ENCODE assay signal across 9 cellular contexts in genomic region chr17:64343833-64344637, GRCh38. TPM values are rescaled to one million over a fixed set of nuclear protein-coding genes. Genes with fewer than 3 reads are reported as not detected.
DNase-seq lines count a peak whose midpoint lies in the region; ATAC-seq and TF ChIP-seq lines count a peak whose summit lies in the region.
"Had no signal": no experiment of that assay in that cellular context is flagged by ENCODE, and none has a peak within 500 bp of the region (broad histone marks: within the 10 kb centered on the region; RNA-seq: fewer than 3 reads in every experiment).

No MANE protein-coding gene starts in this region.

- no peak for ATAC-seq in HG02642 (IDR thresholded peaks at IDR 0.05; ENCODE audit: poor library complexity, unreplicated experiment)

- POLR2A ChIA-PET in activated CD4-positive, alpha-beta memory T cell treated with anti-CD3 and anti-CD28 coated beads for 36 hours (lab: Charles Lee), result no interaction called here
- POLR2A ChIA-PET in activated CD4-positive, alpha-beta memory T cell treated with anti-CD3 and anti-CD28 coated beads, Interleukin-2, amount 10 ng/mL, durations not matched to agents 7 days and 5 days (lab: Charles Lee), result no interaction called here

- no peaks in the 10 kb centered on the region for H3K27me3 ChIP-seq in transverse colon
- H3K27me3 ChIP-seq: BLaER1 had no signal

- peak; percentile 48 for DNase-seq in activated CD4-positive, alpha-beta memory T cell treated with anti-CD3 and anti-CD28 coated beads for 36 hours
- no peak for DNase-seq in activated CD4-positive, alpha-beta memory T cell treated with anti-CD3 and anti-CD28 coated beads, Interleukin-2, amount 10 ng/mL, durations not matched to agents 7 days and 5 days
- DNase-seq in RPMI7951 (ENCODE audit: low read depth), result peak; percentile 99
- DNase-seq in dermis blood vessel endothelial cell, result peak; percentile 99
- DNase-seq in lung microvascular endothelial cell (ENCODE audit: low read depth in 2 of 2), result peak; percentile 96 to 99
- DNase-seq in transverse colon, result peak; percentile 55
- no peak for DNase-seq in OCI-M2 (lab: John Stamatoyannopoulos, UW; ENCODE audit: unreplicated experiment)

- 44% methylated on average over 11 of the region's 11 CpGs; no CpG with 5 or more reads in 1 of the 2 donors for WGBS in transverse colon (ENCODE audit: low coverage in 1 of 2), 2 donors

- CTCF ChIA-PET in activated CD4-positive, alpha-beta memory T cell treated with anti-CD3 and anti-CD28 coated beads for 36 hours (lab: Charles Lee), result interaction anchor here (0.6 to 1.8 kb wide), 6 partner anchors 26 to 305 kb away, joined by 3 to 13 read pairs (median 4); no protein-coding TSS in a partner anchor
- CTCF ChIA-PET in activated CD4-positive, alpha-beta memory T cell treated with anti-CD3 and anti-CD28 coated beads, Interleukin-2, amount 10 ng/mL, durations not matched to agents 7 days and 5 days (lab: Charles Lee), result no interaction called here

- no peaks in the 10 kb centered on the region for H3K9me3 ChIP-seq in transverse colon
- H3K9me3 ChIP-seq: BLaER1 had no signal

- no peak overlapping the region for H3K4me3 ChIP-seq in transverse colon
- H3K4me3 ChIP-seq: BLaER1 had no signal

- TF ChIP-seq POLR2A in transverse colon (IDR thresholded peaks at IDR 0.05), result no peak

- peak overlapping the region; percentile 1 for H3K27ac Mint-ChIP-seq in activated CD4-positive, alpha-beta memory T cell treated with anti-CD3 and anti-CD28 coated beads for 36 hours
- H3K27ac Mint-ChIP-seq in activated CD4-positive, alpha-beta memory T cell treated with anti-CD3 and anti-CD28 coated beads, Interleukin-2, amount 10 ng/mL, durations not matched to agents 7 days and 5 days, result no peak overlapping the region

- H3K4me1 Mint-ChIP-seq in activated CD4-positive, alpha-beta memory T cell treated with anti-CD3 and anti-CD28 coated beads for 36 hours (ENCODE audit: low read depth), result peaks cover 24% of the 10 kb centered on the region
- peaks cover 12% of the 10 kb centered on the region for H3K4me1 Mint-ChIP-seq in activated CD4-positive, alpha-beta memory T cell treated with anti-CD3 and anti-CD28 coated beads, Interleukin-2, amount 10 ng/mL, durations not matched to agents 7 days and 5 days

- TF ChIP-seq EP300 in transverse colon (IDR thresholded peaks at IDR 0.05; ENCODE audit: low read depth), result no peak

- TF ChIP-seq CTCF in transverse colon (IDR thresholded peaks at IDR 0.05), result no peak

- peak overlapping the region; percentile 30 to 75 (median 52) for H3K27ac ChIP-seq in transverse colon
- H3K27ac ChIP-seq: BLaER1 had no signal

- no peaks in the 10 kb centered on the region for H3K27me3 Mint-ChIP-seq in activated CD4-positive, alpha-beta memory T cell treated with anti-CD3 and anti-CD28 coated beads for 36 hours
- H3K27me3 Mint-ChIP-seq in activated CD4-positive, alpha-beta memory T cell treated with anti-CD3 and anti-CD28 coated beads, Interleukin-2, amount 10 ng/mL, durations not matched to agents 7 days and 5 days, result no peaks in the 10 kb centered on the region

- no peaks in the 10 kb centered on the region for H3K36me3 ChIP-seq in transverse colon
- H3K36me3 ChIP-seq: BLaER1 had no signal

- no peaks in the 10 kb centered on the region for H3K9me3 Mint-ChIP-seq in activated CD4-positive, alpha-beta memory T cell treated with anti-CD3 and anti-CD28 coated beads for 36 hours
- H3K9me3 Mint-ChIP-seq in activated CD4-positive, alpha-beta memory T cell treated with anti-CD3 and anti-CD28 coated beads, Interleukin-2, amount 10 ng/mL, durations not matched to agents 7 days and 5 days, result no peaks in the 10 kb centered on the region

- H3K4me1 ChIP-seq in transverse colon, result peaks cover 0 to 18% (median 16%) of the 10 kb centered on the region in 4 donors

- no peak overlapping the region for H3K4me3 Mint-ChIP-seq in activated CD4-positive, alpha-beta memory T cell treated with anti-CD3 and anti-CD28 coated beads for 36 hours
- no peak overlapping the region for H3K4me3 Mint-ChIP-seq in activated CD4-positive, alpha-beta memory T cell treated with anti-CD3 and anti-CD28 coated beads, Interleukin-2, amount 10 ng/mL, durations not matched to agents 7 days and 5 days

- in situ Hi-C loops in transverse colon (cut with MboI; ENCODE audit: low pct_ligation_motif_present in 1 of 4, low pct_unique_long_range_greater_than_20kb in 1 of 4, low sequenced_read_pairs in 3 of 4), result no loop called here

- no peaks in the 10 kb centered on the region for H3K36me3 Mint-ChIP-seq in activated CD4-positive, alpha-beta memory T cell treated with anti-CD3 and anti-CD28 coated beads for 36 hours
- H3K36me3 Mint-ChIP-seq in activated CD4-positive, alpha-beta memory T cell treated with anti-CD3 and anti-CD28 coated beads, Interleukin-2, amount 10 ng/mL, durations not matched to agents 7 days and 5 days (ENCODE audit: low read depth), result no peaks in the 10 kb centered on the region

- intact Hi-C loops in activated CD4-positive, alpha-beta memory T cell treated with anti-CD3 and anti-CD28 coated beads for 36 hours (cut with micrococcal nuclease), result no loop called here
- intact Hi-C loops in transverse colon (cut with DNase I; ENCODE audit: low total_unique reads), result no loop called here

RNA-seq across cellular contexts. Expression of gene PECAM1, which starts 46.6 kb away (rescaled TPM):
- 1 to 10 TPM; 1.1 to 1.3 TPM for total RNA-seq in activated CD4-positive, alpha-beta memory T cell treated with anti-CD3 and anti-CD28 coated beads for 36 hours
- total RNA-seq in activated CD4-positive, alpha-beta memory T cell treated with anti-CD3 and anti-CD28 coated beads, Interleukin-2, amount 10 ng/mL, durations not matched to agents 7 days and 5 days, result 1 to 10 TPM; 1.1 to 1.7 TPM
- 2.5 and 3.1 TPM in 2 replicates for total RNA-seq in RPMI7951 (2014; rRNA removed; shearing (Covaris generic))
- total RNA-seq in dermis blood vessel endothelial cell, result 959 and 1,308 TPM in 2 replicates
- 395 and 423 TPM in 2 replicates for total RNA-seq in lung microvascular endothelial cell
- total RNA-seq in transverse colon, result 10 to 100 TPM; 17.7 to 32.1 (median 18.7) TPM

Comparison
In these comparisons a context has a peak if more than half of its experiments do, and no peak if none do; other contexts are left out.
1. DNase-seq: peak in activated CD4-positive, alpha-beta memory T cell treated with anti-CD3 and anti-CD28 coated beads for 36 hours (single experiment), RPMI7951 (single experiment), dermis blood vessel endothelial cell (single experiment), lung microvascular endothelial cell (2 of 2) and transverse colon (single experiment); none in activated CD4-positive, alpha-beta memory T cell treated with anti-CD3 and anti-CD28 coated beads, Interleukin-2, amount 10 ng/mL, durations not matched to agents 7 days and 5 days (single experiment) and OCI-M2 (single experiment).
2. RNA of gene PECAM1, which starts 46.6 kb away (total RNA-seq): 959 to 1,308 TPM in dermis blood vessel endothelial cell and 395 to 423 TPM in lung microvascular endothelial cell; 17.7 to 32.1 TPM in transverse colon, 2.5 to 3.1 TPM in RPMI7951, 1.1 to 1.7 TPM in activated CD4-positive, alpha-beta memory T cell treated with anti-CD3 and anti-CD28 coated beads, Interleukin-2, amount 10 ng/mL, durations not matched to agents 7 days and 5 days and 1.1 to 1.3 TPM in activated CD4-positive, alpha-beta memory T cell treated with anti-CD3 and anti-CD28 coated beads for 36 hours; every median in the first group is over 10 times any median in the second.